ENCODE assay signal across 23 cellular contexts in genomic region chr4:19857405-19857804, GRCh38.
DNase-seq lines count a peak whose midpoint lies in the region; ATAC-seq, FAIRE-seq and TF ChIP-seq lines count a peak whose summit lies in the region.
"Had no signal": no experiment of that assay in that cellular context is flagged by ENCODE, and none has a peak within 500 bp of the region (broad histone marks: within the 10 kb centered on the region; RNA-seq: fewer than 3 reads in every experiment).

No MANE protein-coding gene starts in this region.

- no peak for TF ChIP-seq POLR2A in endothelial cell of umbilical vein (IDR thresholded peaks at IDR 0.05; ENCODE audit: low read depth, low read length)

- no peak overlapping the region for H2AFZ ChIP-seq in endothelial cell of umbilical vein (ENCODE audit: low read depth, low read length)
- H2AFZ ChIP-seq: PC-9 had no signal

- no TSS peak for BruUV-seq in endothelial cell of umbilical vein (replicated peaks; lab: Mats Ljungman, UMichigan)

- CTCF ChIA-PET in endothelial cell of umbilical vein (lab: Charles Lee), result interaction anchor here (1.6 to 2.3 kb wide), 2 partner anchors 14 to 391 kb away, joined by 5 to 7 read pairs; no protein-coding TSS in a partner anchor

- H3K79me2 ChIP-seq in endothelial cell of umbilical vein (ENCODE audit: control insufficient read depth, insufficient read depth, low read length), result no peaks in the 10 kb centered on the region

- intact Hi-C loops in endothelial cell of umbilical vein (cut with micrococcal nuclease), result no loop called here
- intact Hi-C loops in heart right ventricle (cut with DNase I), result no loop called here

- no peak overlapping the region for H3K4me3 ChIP-seq in endothelial cell of umbilical vein (replicated peaks in 1 of 3; ENCODE audit: insufficient read depth in 1 of 3, low read depth in 1 of 3, low read length in 3 of 3)
- no peak overlapping the region for H3K4me3 ChIP-seq in heart right ventricle
- H3K4me3 ChIP-seq: adrenal gland, PC-9, psoas muscle, smooth muscle cell, suprapubic skin had no signal

- 56 to 62% methylated on average over 3 of the region's 3 CpGs for WGBS in heart right ventricle, 2 donors

- peak; percentile 29 for DNase-seq in EH (ENCODE audit: low read depth)
- DNase-seq in NCI-H69 (lab: John Stamatoyannopoulos, UW), result peak; percentile 22
- peak; percentile 21 for DNase-seq in endothelial cell of umbilical vein (ENCODE audit: low read depth, low spot score)
- DNase-seq in myocyte (ENCODE audit: low read depth), result peak; percentile 1
- DNase-seq in NCI-H187 treated with DMSO at 0.1 percent for 48 hours (lab: John Stamatoyannopoulos, UW), result no peak
- no peak for DNase-seq in heart right ventricle
- DNase-seq: activated T-cell treated with anti-CD3 and anti-CD28 coated beads, Interleukin-2, amount 50 U/mL, for 24 hours; adrenal gland; CD4-positive, alpha-beta T cell; cortex of kidney; hippocampal formation; NCI-H1417; NCI-H82; PC-9; psoas muscle; SHP77 treated with DMSO at 0.1 percent for 48 hours had no signal

- no peaks in the 10 kb centered on the region for H4K20me1 ChIP-seq in endothelial cell of umbilical vein (replicated peaks; ENCODE audit: control insufficient read depth, extremely low read depth, insufficient read depth, low read length)

- FAIRE-seq in endothelial cell of umbilical vein (lab: Jason Lieb, UNC), result no peak
- FAIRE-seq: bronchial epithelial cell, endometrium, HepG2 had no signal

- H3K4me2 ChIP-seq in endothelial cell of umbilical vein (ENCODE audit: insufficient read depth, low read length), result no peak overlapping the region
- H3K4me2 ChIP-seq: PC-9, smooth muscle cell had no signal

- H3K4me1 ChIP-seq in endothelial cell of umbilical vein (ENCODE audit: control insufficient read depth, extremely low read depth, insufficient read depth, low read length) (no peaks in the 10 kb centered on the region), heart right ventricle (no peaks in the 10 kb centered on the region)
- H3K4me1 ChIP-seq: adrenal gland, psoas muscle, suprapubic skin had no signal

- TF ChIP-seq CTCF in endothelial cell of umbilical vein (IDR thresholded peaks at IDR 0.05; ENCODE audit: extremely low read depth in 1 of 2, insufficient read depth in 1 of 2, low read depth in 1 of 2, low read length in 2 of 2) (no peak), heart right ventricle (IDR thresholded peaks at IDR 0.05) (no peak)

- H3K9me1 ChIP-seq in endothelial cell of umbilical vein (replicated peaks; ENCODE audit: control insufficient read depth, extremely low read depth, insufficient read depth, low read length), result no peaks in the 10 kb centered on the region

- H3K27me3 ChIP-seq in endothelial cell of umbilical vein (ENCODE audit: control insufficient read depth in 2 of 2, insufficient read depth in 2 of 2, low read length in 2 of 2) (no peaks in the 10 kb centered on the region), heart right ventricle (no peaks in the 10 kb centered on the region)
- H3K27me3 ChIP-seq: adrenal gland, suprapubic skin had no signal

- ATAC-seq in GM19463 (IDR thresholded peaks at IDR 0.05; ENCODE audit: unreplicated experiment) (no peak), heart right ventricle (no peak)
- ATAC-seq: HepG2; psoas muscle; stimulated activated memory B cell treated with anti-CD40 and anti-IgM and Interleukin-4, amounts not matched to agents 10 μg/mL and 1 μg/mL and 100 μg/mL, for 72 hours had no signal

- H3K27ac ChIP-seq in endothelial cell of umbilical vein (ENCODE audit: insufficient read depth, low read depth, low read length) (no peak overlapping the region), heart right ventricle (no peak overlapping the region)
- H3K27ac ChIP-seq: adrenal gland, PC-9, psoas muscle, suprapubic skin had no signal

- H3K9me3 ChIP-seq in endothelial cell of umbilical vein (replicated peaks; ENCODE audit: control insufficient read depth, insufficient read depth, low read length), result no peaks in the 10 kb centered on the region
- H3K9me3 ChIP-seq in heart right ventricle, result peaks cover 0 to 15% (median 0%) of the 10 kb centered on the region in 11 donors
- H3K9me3 ChIP-seq: adrenal gland, psoas muscle, suprapubic skin had no signal

- POLR2A ChIA-PET in endothelial cell of umbilical vein (lab: Charles Lee), result no interaction called here

- H3K36me3 ChIP-seq in endothelial cell of umbilical vein (ENCODE audit: control insufficient read depth in 2 of 2, extremely low read depth in 1 of 2, insufficient read depth in 2 of 2, low read length in 2 of 2), result no peaks in the 10 kb centered on the region
- H3K36me3 ChIP-seq in heart right ventricle, result no peaks in the 10 kb centered on the region
- H3K36me3 ChIP-seq: adrenal gland, suprapubic skin had no signal

- dilution Hi-C loops in endothelial cell of umbilical vein (cut with MboI; ENCODE audit: extremely low pct_ligation_motif_present, low sequenced_read_pairs), result no loop called here

- H3K9ac ChIP-seq in endothelial cell of umbilical vein (replicated peaks; ENCODE audit: extremely low read depth, insufficient read depth, low read length), result no peak overlapping the region

TF ChIP-seq in endothelial cell of umbilical vein, 7 proteins besides CTCF, POLR2A, EP300 and RAD21:
- no peak for TF ChIP-seq GATA2 (IDR thresholded peaks at IDR 0.05; ENCODE audit: insufficient read depth, insufficient read length, low read depth, low read length)
- TF ChIP-seq, protein P1, sequence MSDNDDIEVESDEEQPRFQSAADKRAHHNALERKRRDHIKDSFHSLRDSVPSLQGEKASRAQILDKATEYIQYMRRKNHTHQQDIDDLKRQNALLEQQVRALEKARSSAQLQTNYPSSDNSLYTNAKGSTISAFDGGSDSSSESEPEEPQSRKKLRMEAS (IDR thresholded peaks at IDR 0.05; ENCODE audit: insufficient read depth, insufficient read length), result no peak
- TF ChIP-seq FOS (IDR thresholded peaks at IDR 0.05; ENCODE audit: borderline replicate concordance, insufficient read depth, low read length), result no peak
- TF ChIP-seq MYC (IDR thresholded peaks at IDR 0.05; ENCODE audit: low read depth, low read length), result no peak
- no peak for TF ChIP-seq POLR2AphosphoS5 (IDR thresholded peaks at IDR 0.05; ENCODE audit: insufficient read depth, low read depth, low read length)
- no peak for TF ChIP-seq JUN (IDR thresholded peaks at IDR 0.05; ENCODE audit: borderline replicate concordance, insufficient read depth, insufficient read length, low read depth)
- no peak for TF ChIP-seq EZH2 (IDR thresholded peaks at IDR 0.05; ENCODE audit: borderline replicate concordance, low read depth, low read length, severe bottlenecking)

Comparison
In these comparisons a context has a peak if more than half of its experiments do, and no peak if none do; other contexts are left out.
1. DNase-seq: peak in EH (single experiment), NCI-H69 (single experiment), endothelial cell of umbilical vein (single experiment) and myocyte (single experiment); none in NCI-H187 treated with DMSO at 0.1 percent for 48 hours (single experiment) and heart right ventricle (0 of 2).